In the genomic region with DNA sequence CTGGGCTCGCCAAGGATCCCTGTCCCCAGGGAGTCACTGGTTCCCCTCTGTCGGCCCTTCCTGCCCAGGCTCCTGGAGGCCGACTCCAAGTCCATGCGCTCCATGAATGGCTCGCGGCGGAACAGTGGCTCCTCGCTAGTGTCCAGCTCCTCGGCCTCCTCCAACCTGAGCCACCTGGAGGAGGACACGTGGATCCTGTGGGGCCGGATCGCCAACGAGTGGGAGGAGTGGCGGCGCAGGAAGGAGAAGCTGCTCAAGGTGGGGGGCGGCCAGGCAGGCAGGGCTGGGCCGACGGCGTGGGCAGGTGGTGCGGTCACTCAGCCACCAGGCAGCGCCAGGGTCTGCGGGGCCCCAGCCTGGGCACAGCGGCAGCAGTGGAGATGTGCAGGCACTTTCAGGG, we compare ENCODE assay signal across 32 cellular contexts. TPM values are rescaled to one million over a fixed set of nuclear protein-coding genes. Genes with fewer than 3 reads are reported as not detected.
"Had no signal": no experiment of that assay in that cellular context is flagged by ENCODE, and none has a peak within 500 bp of the region (broad histone marks: within the 10 kb centered on the region; RNA-seq: fewer than 3 reads in every experiment).

No MANE protein-coding gene starts in this region.

- H3K4me3 ChIP-seq: Peyer's patch had no signal

- DNase-seq: activated CD4-positive, alpha-beta T cell treated with anti-CD3 and anti-CD28 coated beads, Interleukin-2, amount 10 ng/mL, durations not matched to agents 24 days and 14 days; activated CD4-positive, alpha-beta T cell treated with anti-CD3 and anti-CD28 coated beads, Interleukin-2, amount 50 U/mL, for 4 hours; activated CD8-positive, alpha-beta T cell treated with anti-CD3 and anti-CD28 coated beads for 36 hours; activated effector memory CD4-positive, alpha-beta T cell treated with anti-CD3 and anti-CD28 coated beads, Interleukin-2, amount 50 U/mL, for 16 hours; activated naive CD4-positive, alpha-beta T cell; activated naive CD4-positive, alpha-beta T cell treated with anti-CD3 and anti-CD28 coated beads, Interleukin-2, amount 50 U/mL, for 16 hours; activated naive CD8-positive, alpha-beta T cell treated with anti-CD3 and anti-CD28 coated beads for 36 hours; activated T-cell treated with anti-CD3 and anti-CD28 coated beads, Interleukin-2, amount 50 U/mL, for 1 hour; activated T-cell treated with anti-CD3 and anti-CD28 coated beads, Interleukin-2, amount 50 U/mL, for 72 hours; amniotic stem cell; brain microvascular endothelial cell; central memory CD4-positive, alpha-beta T cell; MM.1S; MV-4-11; NCI-H1092; NCI-H146; NCI-H187; NCI-H2081; NCI-H226; NCI-H524 treated with DMSO at 0.1 percent for 48 hours; NK-92 treated with Interleukin-12 subunit alpha and Interleukin-12 subunit beta, amount 100 ng/mL, for 24 hours; PC-3; RPMI8226; T1000 had no signal

- H3K4me1 ChIP-seq: Peyer's patch had no signal

- ATAC-seq: activated CD8-positive, alpha-beta T cell treated with anti-CD3 and anti-CD28 coated beads for 36 hours; activated T-cell treated with anti-CD3 and anti-CD28 coated beads, Interleukin-2, amount 50 U/mL, for 72 hours; activated T-helper 17 cell treated with anti-CD3 and anti-CD28 coated beads, Interleukin-2, amount 50 U/mL, for 72 hours; PC-3 had no signal

- H3K36me3 ChIP-seq: Peyer's patch had no signal

- H3K4me2 ChIP-seq: KMS-11 had no signal

- H3K27me3 ChIP-seq: brain microvascular endothelial cell, Peyer's patch had no signal

- H3K9me3 ChIP-seq: Peyer's patch had no signal

- H3K27ac ChIP-seq: brain microvascular endothelial cell, KMS-11, Peyer's patch had no signal

RNA-seq across cellular contexts. Expression of a gene that starts 26.5 kb away (rescaled TPM):
- total RNA-seq: LHCN-M2, NCI-H460, Peyer's patch had no signal

RNA-seq across cellular contexts. Expression of a gene that starts 40.6 kb away (rescaled TPM):
- total RNA-seq: activated CD4-positive, alpha-beta T cell treated with anti-CD3 and anti-CD28 coated beads, Interleukin-2, amount 10 ng/mL, durations not matched to agents 24 days and 14 days; activated CD8-positive, alpha-beta memory T cell treated with anti-CD3 and anti-CD28 coated beads for 36 hours; activated CD8-positive, alpha-beta T cell treated with anti-CD3 and anti-CD28 coated beads for 36 hours; activated naive CD8-positive, alpha-beta T cell treated with anti-CD3 and anti-CD28 coated beads for 36 hours; activated T-cell treated with anti-CD3 and anti-CD28 coated beads, Interleukin-2, amount 50 U/mL, for 72 hours; activated T-helper 17 cell treated with anti-CD3 and anti-CD28 coated beads, Interleukin-2, amount 50 U/mL, for 72 hours; T-helper 1 cell treated with Interleukin-12 subunit alpha and Interleukin-12 subunit beta and Interleukin-4 antibody, amounts not matched to agents 30 ng/mL and 1 ng/mL, for 36 hours; T-helper 2 cell treated with Interferon-gamma antibody and Interleukin-4, amounts not matched to agents 100 ng/mL and 5 ng/mL, for 36 hours had no signal
